Comparison of ENCODE assay signal across 8 cellular contexts in genomic region chr2:222860740-222861410, GRCh38. TPM values are rescaled to one million over a fixed set of nuclear protein-coding genes. Genes with fewer than 3 reads are reported as not detected.
A peak's percentile ranks its signal among the peaks of the same experiment; 100 is the strongest.
DNase-seq lines count a peak whose midpoint lies in the region; ATAC-seq, FAIRE-seq and TF ChIP-seq lines count a peak whose summit lies in the region.

Gene ACSL3, plus strand, starts transcription at chr2:222861036. Its CDS starts 47,737 bp downstream, at chr2:222908773.

- POLR2A ChIA-PET in OCI-LY7 (lab: Charles Lee) = interaction anchor here (0.5 to 2.6 kb wide), 7 partner anchors 11 to 1670 kb away, joined by 3 to 16 read pairs (median 9); no protein-coding TSS in a partner anchor
- POLR2A ChIA-PET in endothelial cell of umbilical vein (lab: Charles Lee) = interaction anchor here (0.6 kb wide), 2 partner anchors 64 to 144 kb away, joined by 6 read pairs; no protein-coding TSS in a partner anchor

- H3K4me1 ChIP-seq in OCI-LY7 (ENCODE audit: insufficient read depth, low read length, poor library complexity, severe bottlenecking) = peaks cover 34% of the 10 kb centered on the region
- H3K4me1 ChIP-seq in endothelial cell of umbilical vein (ENCODE audit: control insufficient read depth, extremely low read depth, insufficient read depth, low read length) = peaks cover 38% of the 10 kb centered on the region

- peak; percentile 99 for TF ChIP-seq POLR2A in endothelial cell of umbilical vein (IDR thresholded peaks at IDR 0.05; ENCODE audit: low read depth, low read length)

- H3K4me2 ChIP-seq in OCI-LY7 (ENCODE audit: low read length) (peak within 1 kb of the TSS; percentile 95), endothelial cell of umbilical vein (ENCODE audit: insufficient read depth, low read length) (peak within 1 kb of the TSS; percentile 83)

- no peaks in the 10 kb centered on the region for H3K9me2 ChIP-seq in OCI-LY7 (ENCODE audit: insufficient read depth, low read length)

- TF ChIP-seq CTCF in OCI-LY7 (conservative IDR thresholded peaks at IDR 0.05; ENCODE audit: low read length) = 0 out of 2 replicates have a peak, but pooled peaks have one; percentile 32
- TF ChIP-seq CTCF in endothelial cell of umbilical vein (IDR thresholded peaks at IDR 0.05; ENCODE audit: extremely low read depth in 1 of 2, insufficient read depth in 1 of 2, low read depth in 1 of 2, low read length in 2 of 2) = peak in 1 of 2 donors; percentile 1

- CTCF ChIA-PET in OCI-LY7 (lab: Charles Lee; ENCODE audit: unreplicated experiment) (interaction anchor here (1.2 to 1.6 kb wide), 3 partner anchors 51 to 152 kb away, joined by 3 read pairs; no protein-coding TSS in a partner anchor), endothelial cell of umbilical vein (lab: Charles Lee) (interaction anchor here (0.9 to 7.0 kb wide), 12 partner anchors 17 to 153 kb away, joined by 3 to 79 read pairs (median 8); no protein-coding TSS in a partner anchor)

- intact Hi-C loops in OCI-LY7 (cut with micrococcal nuclease; ENCODE audit: unreplicated experiment) = loop anchor here (1.0 to 2.0 kb wide), 5 partner anchors 42 to 153 kb away; no protein-coding TSS in a partner anchor
- intact Hi-C loops in endothelial cell of umbilical vein (cut with micrococcal nuclease) = loop anchor here (1.0 to 2.0 kb wide), 8 partner anchors 19 to 206 kb away; no protein-coding TSS in a partner anchor

- peak within 1 kb of the TSS; percentile 94 for H3K9ac ChIP-seq in endothelial cell of umbilical vein (replicated peaks; ENCODE audit: extremely low read depth, insufficient read depth, low read length)

- peaks cover 47% of the 10 kb centered on the region for H3K79me2 ChIP-seq in OCI-LY7 (ENCODE audit: insufficient read depth, low read depth, low read length)
- H3K79me2 ChIP-seq in endothelial cell of umbilical vein (ENCODE audit: control insufficient read depth, insufficient read depth, low read length) = peaks cover 50% of the 10 kb centered on the region

- BruUV-seq in OCI-LY7 (replicated peaks; lab: Mats Ljungman, UMichigan) (no TSS peak), endothelial cell of umbilical vein (replicated peaks; lab: Mats Ljungman, UMichigan) (no TSS peak)

- dilution Hi-C loops in endothelial cell of umbilical vein (cut with MboI; ENCODE audit: extremely low pct_ligation_motif_present, low sequenced_read_pairs) = no loop called here

- H3K36me3 ChIP-seq in OCI-LY7 (ENCODE audit: insufficient read depth, low read length) (no peaks in the 10 kb centered on the region), endothelial cell of umbilical vein (ENCODE audit: control insufficient read depth in 2 of 2, extremely low read depth in 1 of 2, insufficient read depth in 2 of 2, low read length in 2 of 2) (no peaks in the 10 kb centered on the region)

- H3K4me3 ChIP-seq in OCI-LY7 (ENCODE audit: low read depth, low read length, poor library complexity, severe bottlenecking) (peak within 1 kb of the TSS; percentile 92), endothelial cell of umbilical vein (replicated peaks in 1 of 3; ENCODE audit: insufficient read depth in 1 of 3, low read depth in 1 of 3, low read length in 3 of 3) (peak within 1 kb of the TSS; percentile 72 to 94 (median 92))

- no peaks in the 10 kb centered on the region for H3K9me1 ChIP-seq in endothelial cell of umbilical vein (replicated peaks; ENCODE audit: control insufficient read depth, extremely low read depth, insufficient read depth, low read length)

- H3K27ac ChIP-seq in OCI-LY7 (ENCODE audit: low read depth, low read length, poor library complexity, severe bottlenecking) (peak within 1 kb of the TSS; percentile 77), endothelial cell of umbilical vein (ENCODE audit: insufficient read depth, low read depth, low read length) (peak within 1 kb of the TSS; percentile 89)

- H3K9me3 ChIP-seq in OCI-LY7 (ENCODE audit: low read length) (no peaks in the 10 kb centered on the region), endothelial cell of umbilical vein (replicated peaks; ENCODE audit: control insufficient read depth, insufficient read depth, low read length) (no peaks in the 10 kb centered on the region)

- DNase-seq in D341Med (ENCODE audit: low spot score) = peak; percentile 95
- DNase-seq in HuH-7 (ENCODE audit: low spot score) = peak; percentile 93
- DNase-seq in OCI-LY7 (ENCODE audit: low spot score) = peak; percentile 97
- peak; percentile 87 for DNase-seq in activated T-cell treated with anti-CD3 and anti-CD28 coated beads for 1 hour (ENCODE audit: low read depth)
- peak; percentile 96 for DNase-seq in endothelial cell of umbilical vein (ENCODE audit: low read depth, low spot score)
- peak; percentile 94 for DNase-seq in middle frontal gyrus (ENCODE audit: extremely low spot score, low spot score)
- DNase-seq in stimulated activated CD8-positive, alpha-beta memory T cell treated with anti-CD3 and anti-CD28 coated beads, Interleukin-2, amount 100 ng/mL, for 1 hour (ENCODE audit: low read depth in 2 of 2) = peak; percentile 78 to 83

- peak within 1 kb of the TSS; percentile 53 for H2AFZ ChIP-seq in OCI-LY7 (ENCODE audit: low read length)
- H2AFZ ChIP-seq in endothelial cell of umbilical vein (ENCODE audit: low read depth, low read length) = peak within 1 kb of the TSS; percentile 34

- FAIRE-seq in endothelial cell of umbilical vein (lab: Jason Lieb, UNC) = no peak

- peaks cover 45% of the 10 kb centered on the region for H4K20me1 ChIP-seq in OCI-LY7 (ENCODE audit: insufficient read depth, low read length)
- peaks cover 13% of the 10 kb centered on the region for H4K20me1 ChIP-seq in endothelial cell of umbilical vein (replicated peaks; ENCODE audit: control insufficient read depth, extremely low read depth, insufficient read depth, low read length)

- ATAC-seq in GM21447 (IDR thresholded peaks at IDR 0.05; ENCODE audit: unreplicated experiment) = peak; percentile 95

- no peaks in the 10 kb centered on the region for H3K27me3 ChIP-seq in endothelial cell of umbilical vein (ENCODE audit: control insufficient read depth in 2 of 2, insufficient read depth in 2 of 2, low read length in 2 of 2)

TF ChIP-seq in endothelial cell of umbilical vein, 7 proteins besides CTCF, POLR2A, EP300 and RAD21:
- TF ChIP-seq FOS (IDR thresholded peaks at IDR 0.05; ENCODE audit: borderline replicate concordance, insufficient read depth, low read length) (no peak), EZH2 (IDR thresholded peaks at IDR 0.05; ENCODE audit: borderline replicate concordance, low read depth, low read length, severe bottlenecking) (no peak), JUN (IDR thresholded peaks at IDR 0.05; ENCODE audit: borderline replicate concordance, insufficient read depth, insufficient read length, low read depth) (no peak), MYC (IDR thresholded peaks at IDR 0.05; ENCODE audit: low read depth, low read length) (no peak), MAX (IDR thresholded peaks at IDR 0.05; ENCODE audit: insufficient read depth, insufficient read length) (peak; percentile 59), GATA2 (IDR thresholded peaks at IDR 0.05; ENCODE audit: insufficient read depth, insufficient read length, low read depth, low read length) (no peak), POLR2AphosphoS5 (IDR thresholded peaks at IDR 0.05; ENCODE audit: insufficient read depth, low read depth, low read length) (peak; percentile 99)
TF ChIP-seq in endothelial cell of umbilical vein: peak in this region for 2.

RNA-seq across cellular contexts. Expression of gene ACSL3, which starts in this region (rescaled TPM):
- total RNA-seq in OCI-LY7 (2014; rRNA removed; shearing (Covaris generic)) = 62.6 and 65.6 TPM in 2 replicates
- total RNA-seq in OCI-LY7 (2022) = 83.2 and 83.4 TPM in 2 replicates
- 139 and 142 TPM in 2 replicates for total RNA-seq in endothelial cell of umbilical vein
- polyA plus RNA-seq in endothelial cell of umbilical vein = 41.5 and 58.7 TPM in 2 replicates
- polyA plus RNA-seq in endothelial cell of umbilical vein (2011; cell fraction: cytosol; rRNA removed) = 41.7 and 45.9 TPM in 2 replicates
- polyA plus RNA-seq in endothelial cell of umbilical vein (2011; cell fraction: nucleus; rRNA removed) = 45.1 and 51.4 TPM in 2 replicates
- 86.6 and 98.4 TPM in 2 replicates for polyA plus RNA-seq in endothelial cell of umbilical vein (2012)
- 167 and 172 TPM in 2 replicates for polyA minus RNA-seq in endothelial cell of umbilical vein
- polyA minus RNA-seq in endothelial cell of umbilical vein (2011; cell fraction: cytosol; rRNA and poly(A)+ RNA removed) = 43.2 TPM
- 79.5 and 85.9 TPM in 2 replicates for polyA minus RNA-seq in endothelial cell of umbilical vein (2011; cell fraction: nucleus; rRNA and poly(A)+ RNA removed)

Comparison
In these comparisons a context has a peak if more than half of its experiments do, and no peak if none do; other contexts are left out.
1. Peak in every context shown above with its lines: DNase-seq, ATAC-seq, H3K4me3 ChIP-seq and H3K27ac ChIP-seq.